Comparison of ENCODE assay signal across 8 cellular contexts in genomic region chr5:44808435-44809214, GRCh38. TPM values are rescaled to one million over a fixed set of nuclear protein-coding genes. Genes with fewer than 3 reads are reported as not detected.
DNase-seq lines count a peak whose midpoint lies in the region; ATAC-seq and TF ChIP-seq lines count a peak whose summit lies in the region.

Gene MRPS30 (plus strand): TSS chr5:44808947. CDS start chr5:44808963, 16 bp downstream.

- TF ChIP-seq EP300 in upper lobe of left lung (IDR thresholded peaks at IDR 0.05) = no peak

- H3K36me3 ChIP-seq in upper lobe of left lung = peaks cover 5 to 24% (median 9%) of the 10 kb centered on the region in 4 donors

- ATAC-seq in HG02763 (IDR thresholded peaks at IDR 0.05; ENCODE audit: unreplicated experiment) = peak; percentile 99
- ATAC-seq in upper lobe of left lung (ENCODE audit: low FRiP score in 2 of 2) = peak; percentile 98 to 99

- peak in 3 of 4 donors; percentile 45 to 72 (median 57) for TF ChIP-seq POLR2A in upper lobe of left lung (IDR thresholded peaks at IDR 0.05)

- 1% methylated on average over 47 of the region's 47 CpGs for WGBS in adipose tissue, 3 donors
- 0% methylated on average over 20 to 47 of the region's 47 CpGs for WGBS in upper lobe of left lung, 2 donors

- H3K27me3 ChIP-seq in upper lobe of left lung = no peaks in the 10 kb centered on the region

- intact Hi-C loops in cardiac septum (cut with DNase I) = no loop called here

- TF ChIP-seq CTCF in GM12873 (IDR thresholded peaks at IDR 0.05; ENCODE audit: insufficient read depth, low read depth, low read length, missing control alignments) = peak; percentile 50
- TF ChIP-seq CTCF in upper lobe of left lung (IDR thresholded peaks at IDR 0.05) = peak in 3 of 6 experiments; percentile 5 to 45 (median 18)

- H3K4me3 ChIP-seq in upper lobe of left lung = peak within 1 kb of the TSS; percentile 84 to 99 (median 92)

- DNase-seq in NCI-H1417 treated with DMSO at 0.1 percent for 48 hours (lab: John Stamatoyannopoulos, UW) (peak; percentile 99), T follicular helper cell (ENCODE audit: low read depth) (peak; percentile 84), cardiac septum (ENCODE audit: low spot score) (peak; percentile 94), pons (ENCODE audit: low spot score) (peak; percentile 100), upper lobe of left lung (peak; percentile 91 to 92)

- H3K9me3 ChIP-seq in upper lobe of left lung = no peaks in the 10 kb centered on the region

- H3K27ac ChIP-seq in adipose tissue (ENCODE audit: low read depth, low read length) (peak within 1 kb of the TSS; percentile 25), upper lobe of left lung (peak within 1 kb of the TSS; percentile 83 to 92 (median 87))

- H3K4me1 ChIP-seq in upper lobe of left lung = peaks cover 12 to 31% (median 18%) of the 10 kb centered on the region in 4 donors

RNA-seq across cellular contexts. Expression of gene MRPS30, which starts in this region (rescaled TPM):
- polyA plus RNA-seq in adipose tissue = 10 to 100 TPM; 15.6 to 23.9 (median 16.4) TPM
- total RNA-seq in cardiac septum (70.2 TPM), upper lobe of left lung (10 to 100 TPM; 37.3 to 54.9 (median 43.4) TPM)

Comparison
In these comparisons a context has a peak if more than half of its experiments do, and no peak if none do; other contexts are left out.
1. Peak in every context shown above with its lines: DNase-seq, ATAC-seq, H3K4me3 ChIP-seq and H3K27ac ChIP-seq.